ENCODE assay signal across 8 cellular contexts in genomic region chr2:39593439-39594393, GRCh38.
A peak's percentile ranks its signal among the peaks of the same experiment; 100 is the strongest.
DNase-seq lines count a peak whose midpoint lies in the region; ATAC-seq and TF ChIP-seq lines count a peak whose summit lies in the region.

No MANE protein-coding gene starts in this region.

- TF ChIP-seq POLR2A in IMR-90 (IDR thresholded peaks at IDR 0.05; ENCODE audit: low read depth, low read length), result no peak

- H4K8ac ChIP-seq in IMR-90 (ENCODE audit: low read depth in 2 of 2, low read length in 2 of 2), result peak overlapping the region in 1 of 2 experiments; percentile 69; a peak in 1 of 4 replicates

- no peak overlapping the region for H3K4me2 ChIP-seq in IMR-90 (ENCODE audit: low read depth, low read length)

- DNase-seq in DMS153 (lab: John Stamatoyannopoulos, UW) (peak; percentile 19), DMS153 treated with DMSO at 0.1 percent for 48 hours (lab: John Stamatoyannopoulos, UW; ENCODE audit: unreplicated experiment) (no peak), IMR-90 (peak; percentile 88), fibroblast of villous mesenchyme (ENCODE audit: low read depth) (peak; percentile 85), pons (ENCODE audit: low spot score) (peak; percentile 84), HK-2 (ENCODE audit: unreplicated experiment) (no peak)

- no peaks in the 10 kb centered on the region for H3K36me3 ChIP-seq in IMR-90 (ENCODE audit: control insufficient read depth, insufficient read depth, low read length)

- H3K79me1 ChIP-seq in IMR-90 (ENCODE audit: low read depth in 1 of 2, low read length in 2 of 2), result no peaks in the 10 kb centered on the region

- H2BK5ac ChIP-seq in IMR-90 (ENCODE audit: low read depth, low read length, poor library complexity, severe bottlenecking), result no peak overlapping the region

- H2AK9ac ChIP-seq in IMR-90 (replicated peaks; ENCODE audit: low read depth, low read length, poor library complexity), result no peak overlapping the region

- peak; percentile 98 for ATAC-seq in IMR-90 (ENCODE audit: low read depth)
- peak; percentile 94 for ATAC-seq in SK-N-SH treated with all-trans-retinoic acid at 6 μM for 48 hours
- ATAC-seq in GM21717 (IDR thresholded peaks at IDR 0.05; ENCODE audit: unreplicated experiment), result no peak

- H3K9me1 ChIP-seq in IMR-90 (ENCODE audit: insufficient read depth, low read length), result no peaks in the 10 kb centered on the region

- WGBS in IMR-90 (ENCODE audit: extremely low coverage in 2 of 2, insufficient read length in 1 of 2), 2 experiments, result no CpG with 5 or more reads among the region's 9 CpGs

- CTCF ChIA-PET in IMR-90 (lab: Yijun Ruan, JAX), result interaction anchor here (0.6 to 2.1 kb wide), 17 partner anchors 11 to 293 kb away, joined by 3 to 20 read pairs (median 4); no protein-coding TSS in a partner anchor

- POLR2A ChIA-PET in IMR-90 (lab: Charles Lee; ENCODE audit: unreplicated experiment), result no interaction called here

- H3K9ac ChIP-seq in IMR-90 (ENCODE audit: low read depth, low read length), result peak overlapping the region; percentile 15; the same call in 1 of the 2 replicates

- H3K4me3 ChIP-seq in IMR-90 (ENCODE audit: insufficient read depth, low read depth, low read length), result no peak overlapping the region
- H3K4me3 ChIP-seq in fibroblast of villous mesenchyme (ENCODE audit: low read depth, low read length), result no peak overlapping the region

- H3K27me3 ChIP-seq in IMR-90 (ENCODE audit: control insufficient read depth, insufficient read depth, low read length), result no peaks in the 10 kb centered on the region

- H2BK15ac ChIP-seq in IMR-90 (ENCODE audit: low read depth, low read length), result peak overlapping the region; percentile 53; the same call in 1 of the 3 replicates

- peak overlapping the region; percentile 58 for H2AFZ ChIP-seq in IMR-90 (replicated peaks; ENCODE audit: low read length, poor library complexity)

- H3K4ac ChIP-seq in IMR-90 (ENCODE audit: low read depth, low read length), result peak overlapping the region; percentile 43

- in situ Hi-C loops in IMR-90 (cut with MboI; ENCODE audit: low sequenced_read_pairs), result no loop called here

- peak overlapping the region; percentile 24; the same call in 1 of the 2 replicates for H3K14ac ChIP-seq in IMR-90 (replicated peaks; ENCODE audit: low read depth, low read length)

- H3K27ac ChIP-seq in IMR-90 (ENCODE audit: insufficient read depth, low read length), result no peak overlapping the region

- peak overlapping the region; percentile 64 for H4K91ac ChIP-seq in IMR-90 (ENCODE audit: insufficient read depth, low read depth, low read length)

- peak overlapping the region; percentile 26; the same call in 1 of the 2 replicates for H4K5ac ChIP-seq in IMR-90 (ENCODE audit: low read depth, low read length)

- H4K20me1 ChIP-seq in IMR-90 (ENCODE audit: insufficient read depth, low read length), result no peaks in the 10 kb centered on the region

- TF ChIP-seq CTCF in IMR-90 (conservative IDR thresholded peaks at IDR 0.05; ENCODE audit: low read depth, low read length) (peak; percentile 79), fibroblast of villous mesenchyme (IDR thresholded peaks at IDR 0.05; ENCODE audit: insufficient read depth, low read depth, low read length) (peak; percentile 88)

- H3K4me1 ChIP-seq in IMR-90 (ENCODE audit: control insufficient read depth, insufficient read depth, low read length), result peaks cover 5% of the 10 kb centered on the region; the same call in 1 of the 2 replicates

- H2BK20ac ChIP-seq in IMR-90 (ENCODE audit: low read depth, low read length), result peak overlapping the region; percentile 45

- H3K23ac ChIP-seq in IMR-90 (ENCODE audit: low read depth, low read length), result no peak overlapping the region

- intact Hi-C loops in IMR-90 (cut with micrococcal nuclease), result loop anchor here (1.0 to 5.0 kb wide), 3 partner anchors 81 to 156 kb away; partner anchors contain the start of gene MAP4K3

- H3K9me3 ChIP-seq in IMR-90 (ENCODE audit: control insufficient read depth, insufficient read depth, low read length), result no peaks in the 10 kb centered on the region

- dilution Hi-C loops in IMR-90 (cut with HindIII; ENCODE audit: low sequenced_read_pairs, unreplicated experiment), result no loop called here

- peak overlapping the region; percentile 17 for H3K18ac ChIP-seq in IMR-90 (ENCODE audit: low read depth, low read length)

- peak; percentile 80 for TF ChIP-seq RAD21 in IMR-90 (IDR thresholded peaks at IDR 0.05; ENCODE audit: low read length)

- BruUV-seq in IMR-90 (replicated peaks; lab: Mats Ljungman, UMichigan), result no TSS peak

- peak overlapping the region; percentile 67 for H2BK120ac ChIP-seq in IMR-90 (ENCODE audit: low read depth, low read length)

- peak overlapping the region; percentile 33; the same call in 1 of the 2 replicates for H2AK5ac ChIP-seq in IMR-90 (ENCODE audit: low read depth, low read length)

- H3K56ac ChIP-seq in IMR-90 (ENCODE audit: extremely low read depth, insufficient read depth, low read length), result no peak overlapping the region

TF ChIP-seq in IMR-90, 13 proteins besides CTCF, POLR2A, EP300 and RAD21:
- no peak for TF ChIP-seq MAZ (IDR thresholded peaks at IDR 0.05; ENCODE audit: borderline replicate concordance, low read depth, low read length)
- peak; percentile 89 for TF ChIP-seq SMC3 (IDR thresholded peaks at IDR 0.05; ENCODE audit: low read depth, low read length)

TF ChIP-seq in SK-N-SH treated with all-trans-retinoic acid at 6 μM for 48 hours, 23 proteins besides CTCF, POLR2A, EP300 and RAD21 (continues in another document):
- TF ChIP-seq PPARA (CRISPR knock-in tag; IDR thresholded peaks at IDR 0.05; ENCODE audit: borderline replicate concordance), result no peak
- no peak for TF ChIP-seq GLIS3 (CRISPR knock-in tag; IDR thresholded peaks at IDR 0.05)
- no peak for TF ChIP-seq RARB (CRISPR knock-in tag; IDR thresholded peaks at IDR 0.05)
- no peak for TF ChIP-seq ZNF70 (CRISPR knock-in tag; IDR thresholded peaks at IDR 0.05)
- TF ChIP-seq ZFP3 (CRISPR knock-in tag; IDR thresholded peaks at IDR 0.05), result no peak
- TF ChIP-seq ARNTL (CRISPR knock-in tag; IDR thresholded peaks at IDR 0.05; ENCODE audit: borderline replicate concordance, low read depth), result no peak
- TF ChIP-seq TOX (CRISPR knock-in tag; IDR thresholded peaks at IDR 0.05; ENCODE audit: borderline replicate concordance), result no peak
- TF ChIP-seq PATZ1 (CRISPR knock-in tag; IDR thresholded peaks at IDR 0.05; ENCODE audit: borderline replicate concordance), result no peak
- no peak for TF ChIP-seq SNAI2 (CRISPR knock-in tag; IDR thresholded peaks at IDR 0.05)
- no peak for TF ChIP-seq ZFP30 (CRISPR knock-in tag; IDR thresholded peaks at IDR 0.05)
- no peak for TF ChIP-seq ZC3H10 (CRISPR knock-in tag; IDR thresholded peaks at IDR 0.05)
- TF ChIP-seq TCF4 (CRISPR knock-in tag; IDR thresholded peaks at IDR 0.05; ENCODE audit: borderline replicate concordance), result no peak
- TF ChIP-seq ZNF8 (CRISPR knock-in tag; IDR thresholded peaks at IDR 0.05), result no peak
- TF ChIP-seq TSHZ2 (CRISPR knock-in tag; IDR thresholded peaks at IDR 0.05), result no peak
- no peak for TF ChIP-seq ZNF565 (CRISPR knock-in tag; conservative IDR thresholded peaks at IDR 0.05; ENCODE audit: low read depth)
- no peak for TF ChIP-seq CSDC2 (CRISPR knock-in tag; IDR thresholded peaks at IDR 0.05)
- TF ChIP-seq OSR1 (CRISPR knock-in tag; IDR thresholded peaks at IDR 0.05), result no peak
- TF ChIP-seq ISL1 (CRISPR knock-in tag; IDR thresholded peaks at IDR 0.05), result no peak
- TF ChIP-seq ESRRG (CRISPR knock-in tag; IDR thresholded peaks at IDR 0.05), result no peak

Comparison
In these comparisons a context has a peak if more than half of its experiments do, and no peak if none do; other contexts are left out.
1. DNase-seq: peak in DMS153 (single experiment), IMR-90 (single experiment), fibroblast of villous mesenchyme (single experiment) and pons (single experiment); none in DMS153 treated with DMSO at 0.1 percent for 48 hours (single experiment) and HK-2 (single experiment).